ENCODE assay signal across 8 cellular contexts in the genomic region with DNA sequence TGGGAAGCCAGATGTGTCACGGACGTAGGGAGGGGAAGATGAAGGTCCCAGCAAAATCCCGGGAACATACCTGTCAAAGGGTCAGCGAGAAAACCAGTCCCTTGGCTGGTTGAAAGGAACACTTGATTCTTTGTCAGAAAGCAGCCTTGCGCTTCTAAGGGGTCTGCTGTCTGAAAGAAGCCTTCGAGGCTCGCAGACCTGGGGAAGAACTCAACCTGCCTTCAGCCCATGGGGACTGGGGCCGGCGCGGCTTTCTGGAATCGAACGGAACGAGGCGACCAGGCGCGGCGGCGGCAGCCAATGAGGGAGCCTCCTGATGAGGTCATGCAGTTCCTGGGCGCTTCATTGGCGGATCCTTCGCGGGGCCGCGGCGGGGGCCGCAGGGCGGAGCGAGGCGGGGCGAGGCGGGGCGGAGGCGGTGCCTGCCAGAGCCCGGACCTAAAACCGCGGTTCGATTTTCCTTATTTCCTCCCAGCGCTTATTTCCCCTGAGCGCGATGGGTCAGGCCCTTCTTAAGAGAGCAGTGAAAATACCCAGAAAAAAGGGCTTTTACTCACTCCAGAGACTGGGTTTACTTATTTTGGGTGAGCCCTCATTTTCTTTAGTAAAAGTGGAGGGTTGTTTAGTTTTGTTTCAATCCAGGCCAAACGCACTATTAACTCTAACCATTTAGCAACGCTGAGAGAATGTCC. TPM values are rescaled to one million over a fixed set of nuclear protein-coding genes. Genes with fewer than 3 reads are reported as not detected.
DNase-seq lines count a peak whose midpoint lies in the region; ATAC-seq, FAIRE-seq and TF ChIP-seq lines count a peak whose summit lies in the region.

No MANE protein-coding gene starts in this region.

- H3K9me2 ChIP-seq in DOHH2 (replicated peaks; ENCODE audit: control insufficient read depth, low read length) = no peaks in the 10 kb centered on the region

- H3K27me3 ChIP-seq in DOHH2 (ENCODE audit: control insufficient read depth, low read length) = no peaks in the 10 kb centered on the region
- no peaks in the 10 kb centered on the region for H3K27me3 ChIP-seq in foreskin keratinocyte

- DNase-seq in H54 (ENCODE audit: insufficient read length, low spot score) (peak; percentile 99), LNCaP clone FGC (ENCODE audit: low read depth) (peak; percentile 54), SHP77 (lab: John Stamatoyannopoulos, UW) (peak; percentile 84 to 89), foreskin keratinocyte (peak; percentile 54 to 75), neural crest cell (ENCODE audit: low read depth, low spot score) (peak; percentile 85)
- DNase-seq in activated naive CD4-positive, alpha-beta T cell (lab: John Stamatoyannopoulos, UW) = peak; percentile 75 to 86 (median 76)
- DNase-seq in stimulated activated naive CD8-positive, alpha-beta T cell treated with anti-CD3 and anti-CD28 coated beads, Interleukin-15, amount 100 ng/mL, for 72 hours = peak; percentile 86 to 92

- H3K79me2 ChIP-seq in DOHH2 (ENCODE audit: control insufficient read depth, low read length) = no peaks in the 10 kb centered on the region

- no peaks in the 10 kb centered on the region for H3F3A ChIP-seq in DOHH2 (ENCODE audit: control insufficient read depth, insufficient read depth)

- H3K4me1 ChIP-seq in DOHH2 (ENCODE audit: control insufficient read depth, low read length) (peaks cover 10% of the 10 kb centered on the region), foreskin keratinocyte (no peaks in the 10 kb centered on the region)

- H3K4me2 ChIP-seq in DOHH2 (ENCODE audit: low read length) = peak overlapping the region; percentile 59

- H3K9me3 ChIP-seq in DOHH2 (ENCODE audit: control insufficient read depth, insufficient read depth, low read length) = peaks cover 10% of the 10 kb centered on the region

- peaks cover 5% of the 10 kb centered on the region for H3K4me1 Mint-ChIP-seq in neural crest cell
- H3K4me1 Mint-ChIP-seq in stimulated activated naive CD8-positive, alpha-beta T cell treated with anti-CD3 and anti-CD28 coated beads, Interleukin-15, amount 100 ng/mL, for 72 hours = peaks cover 27% of the 10 kb centered on the region

- FAIRE-seq in H54 (lab: Jason Lieb, UNC) = peak; percentile 61

- peak overlapping the region; percentile 59 for H3K4me3 Mint-ChIP-seq in neural crest cell
- peak overlapping the region; percentile 84 to 90 for H3K4me3 Mint-ChIP-seq in stimulated activated naive CD8-positive, alpha-beta T cell treated with anti-CD3 and anti-CD28 coated beads, Interleukin-15, amount 100 ng/mL, for 72 hours

- H3K27ac Mint-ChIP-seq in neural crest cell (ENCODE audit: unreplicated experiment) = peak overlapping the region; percentile 84
- peak overlapping the region; percentile 94 to 95 for H3K27ac Mint-ChIP-seq in stimulated activated naive CD8-positive, alpha-beta T cell treated with anti-CD3 and anti-CD28 coated beads, Interleukin-15, amount 100 ng/mL, for 72 hours

- H3K4me3 ChIP-seq in DOHH2 (ENCODE audit: low read length) (peak overlapping the region; percentile 56), LNCaP clone FGC (ENCODE audit: low read depth, low read length) (peak overlapping the region; percentile 44)

- no peak for TF ChIP-seq CTCF in DOHH2 (IDR thresholded peaks at IDR 0.05; ENCODE audit: low read depth, low read length, poor library complexity, severe bottlenecking)
- no peak for TF ChIP-seq CTCF in LNCaP clone FGC (IDR thresholded peaks at IDR 0.05; ENCODE audit: control insufficient read depth, extremely low read depth, insufficient read depth)
- no peak for TF ChIP-seq CTCF in foreskin keratinocyte (conservative IDR thresholded peaks at IDR 0.05)
- TF ChIP-seq CTCF in neural crest cell (conservative IDR thresholded peaks at IDR 0.05) = no peak

- H3K9me3 Mint-ChIP-seq in neural crest cell = peaks cover 6% of the 10 kb centered on the region
- H3K9me3 Mint-ChIP-seq in stimulated activated naive CD8-positive, alpha-beta T cell treated with anti-CD3 and anti-CD28 coated beads, Interleukin-15, amount 100 ng/mL, for 72 hours = peaks cover 8 to 21% of the 10 kb centered on the region in 2 donors

- peak; percentile 99 for ATAC-seq in foreskin keratinocyte
- ATAC-seq in stimulated activated naive CD8-positive, alpha-beta T cell treated with anti-CD3 and anti-CD28 coated beads, Interleukin-15, amount 100 ng/mL, for 72 hours = peak; percentile 97

- peaks cover 13% of the 10 kb centered on the region for H3K36me3 Mint-ChIP-seq in neural crest cell (ENCODE audit: low read depth)

- H3K36me3 ChIP-seq in DOHH2 (ENCODE audit: control insufficient read depth, low read length) = no peaks in the 10 kb centered on the region

- H4K20me1 ChIP-seq in DOHH2 (ENCODE audit: control insufficient read depth, insufficient read depth, low read depth, low read length) = no peaks in the 10 kb centered on the region

- no peak overlapping the region for H3K27ac ChIP-seq in DOHH2 (ENCODE audit: low read depth, low read length)
- peak overlapping the region; percentile 29 for H3K27ac ChIP-seq in foreskin keratinocyte

- TF ChIP-seq POLR2A in H54 (IDR thresholded peaks at IDR 0.05; ENCODE audit: low read depth, low read length) = no peak; the same call in 1 of the 2 replicates

- H3K27me3 Mint-ChIP-seq in neural crest cell (ENCODE audit: low read depth) = peaks cover 3% of the 10 kb centered on the region
- no peaks in the 10 kb centered on the region for H3K27me3 Mint-ChIP-seq in stimulated activated naive CD8-positive, alpha-beta T cell treated with anti-CD3 and anti-CD28 coated beads, Interleukin-15, amount 100 ng/mL, for 72 hours

RNA-seq across cellular contexts. Expression of a gene that starts 11.8 kb away (rescaled TPM):
- 46.5 and 50.3 TPM in 2 replicates for total RNA-seq in foreskin keratinocyte
- polyA plus RNA-seq in foreskin keratinocyte = 24.7 and 29.2 TPM in 2 replicates
- 54.8 and 56.4 TPM in 2 replicates for total RNA-seq in neural crest cell
